In genomic region chr12:56631790-56632700, GRCh38 we compare ENCODE assay signal across 8 cellular contexts. TPM values are rescaled to one million over a fixed set of nuclear protein-coding genes. Genes with fewer than 3 reads are reported as not detected.
A peak's percentile ranks its signal among the peaks of the same experiment; 100 is the strongest.
DNase-seq lines count a peak whose midpoint lies in the region; ATAC-seq and TF ChIP-seq lines count a peak whose summit lies in the region.

No MANE protein-coding gene starts in this region.

- CTCF ChIA-PET in Panc1 (lab: Charles Lee), result interaction anchor here (0.8 kb wide), 1 partner anchor 53 kb away, joined by 3 read pairs; no protein-coding TSS in a partner anchor

- no peak overlapping the region for H3K27ac Mint-ChIP-seq in activated naive CD4-positive, alpha-beta T cell treated with anti-CD3 and anti-CD28 coated beads, Interleukin-2, amount 50 U/mL, for 24 hours
- peak overlapping the region; percentile 95 for H3K27ac Mint-ChIP-seq in glutamatergic neuron (ENCODE audit: unreplicated experiment)
- peak overlapping the region; percentile 84 for H3K27ac Mint-ChIP-seq in osteocyte (ENCODE audit: unreplicated experiment)

- DNase-seq in Panc1 (ENCODE audit: low read depth, low spot score), result no peak
- peak; percentile 67 for DNase-seq in glutamatergic neuron
- no peak for DNase-seq in osteocyte (ENCODE audit: extremely low spot score, unreplicated experiment)
- DNase-seq in GOT3 (lab: John Stamatoyannopoulos, UW), result no peak
- DNase-seq in SHP77 treated with DMSO at 0.1 percent for 48 hours (lab: John Stamatoyannopoulos, UW), result no peak

- H3K9me3 ChIP-seq in Panc1 (ENCODE audit: control insufficient read depth, insufficient read depth, low read depth, low read length), result no peaks in the 10 kb centered on the region

- peak overlapping the region; percentile 57 for H3K27ac ChIP-seq in Panc1 (ENCODE audit: low read length)

- in situ Hi-C loops in Panc1 (cut with HindIII; ENCODE audit: low pct_unique_long_range_greater_than_20kb, low sequenced_read_pairs), result no loop called here

- peak overlapping the region; percentile 66 for H3K4me3 Mint-ChIP-seq in activated naive CD4-positive, alpha-beta T cell treated with anti-CD3 and anti-CD28 coated beads, Interleukin-2, amount 50 U/mL, for 24 hours
- H3K4me3 Mint-ChIP-seq in glutamatergic neuron (ENCODE audit: unreplicated experiment) (peak overlapping the region; percentile 98), osteocyte (ENCODE audit: unreplicated experiment) (peak overlapping the region; percentile 53)

- BruUV-seq in Panc1 (replicated peaks; lab: Mats Ljungman, UMichigan), result no TSS peak

- peaks cover 42% of the 10 kb centered on the region for H3K4me1 ChIP-seq in Panc1 (ENCODE audit: control insufficient read depth, insufficient read depth, low read length)

- H3K4me3 ChIP-seq in GM08714 (ENCODE audit: low read length) (peak overlapping the region; percentile 46; the same call in 1 of the 2 replicates), Panc1 (ENCODE audit: low read depth in 2 of 2, low read length in 2 of 2) (peak overlapping the region; percentile 7 to 23; a peak in 3 of 4 replicates)

- intact Hi-C loops in Panc1 (cut with micrococcal nuclease; ENCODE audit: unreplicated experiment), result no loop called here

- peaks cover 6% of the 10 kb centered on the region; the same call in 1 of the 2 replicates for H3K36me3 ChIP-seq in Panc1 (ENCODE audit: control insufficient read depth, insufficient read depth, low read length)

- H3K9me3 Mint-ChIP-seq in activated naive CD4-positive, alpha-beta T cell treated with anti-CD3 and anti-CD28 coated beads, Interleukin-2, amount 50 U/mL, for 24 hours, result no peaks in the 10 kb centered on the region
- H3K9me3 Mint-ChIP-seq in glutamatergic neuron (ENCODE audit: unreplicated experiment) (peaks cover 13% of the 10 kb centered on the region), osteocyte (ENCODE audit: unreplicated experiment) (no peaks in the 10 kb centered on the region)

- peak; percentile 18 for ATAC-seq in HG02852 (IDR thresholded peaks at IDR 0.05; ENCODE audit: unreplicated experiment)
- no peak for ATAC-seq in Panc1

- no peaks in the 10 kb centered on the region for H3K36me3 Mint-ChIP-seq in activated naive CD4-positive, alpha-beta T cell treated with anti-CD3 and anti-CD28 coated beads, Interleukin-2, amount 50 U/mL, for 24 hours
- H3K36me3 Mint-ChIP-seq in glutamatergic neuron (ENCODE audit: unreplicated experiment) (no peaks in the 10 kb centered on the region), osteocyte (ENCODE audit: unreplicated experiment) (peaks cover 3% of the 10 kb centered on the region)

- H3K4me1 Mint-ChIP-seq in activated naive CD4-positive, alpha-beta T cell treated with anti-CD3 and anti-CD28 coated beads, Interleukin-2, amount 50 U/mL, for 24 hours, result peaks cover 82% of the 10 kb centered on the region
- H3K4me1 Mint-ChIP-seq in glutamatergic neuron (ENCODE audit: low read depth, unreplicated experiment), result peaks cover 30% of the 10 kb centered on the region
- peaks cover 59% of the 10 kb centered on the region for H3K4me1 Mint-ChIP-seq in osteocyte (ENCODE audit: unreplicated experiment)

- POLR2A ChIA-PET in Panc1 (lab: Charles Lee), result interaction anchor here (0.6 kb wide), 1 partner anchor 53 kb away, joined by 7 read pairs; no protein-coding TSS in a partner anchor

- TF ChIP-seq CTCF in Panc1 (IDR thresholded peaks at IDR 0.05), result no peak
- no peak for TF ChIP-seq CTCF in glutamatergic neuron (IDR thresholded peaks at IDR 0.05; ENCODE audit: partially characterized antibody, unreplicated experiment)
- TF ChIP-seq CTCF in osteocyte (IDR thresholded peaks at IDR 0.05), result no peak

- H3K27me3 Mint-ChIP-seq in activated naive CD4-positive, alpha-beta T cell treated with anti-CD3 and anti-CD28 coated beads, Interleukin-2, amount 50 U/mL, for 24 hours, result no peaks in the 10 kb centered on the region
- H3K27me3 Mint-ChIP-seq in glutamatergic neuron (ENCODE audit: unreplicated experiment), result peaks cover 25% of the 10 kb centered on the region
- no peaks in the 10 kb centered on the region for H3K27me3 Mint-ChIP-seq in osteocyte (ENCODE audit: unreplicated experiment)

- no peaks in the 10 kb centered on the region for H3K27me3 ChIP-seq in Panc1 (ENCODE audit: control insufficient read depth, insufficient read depth, low read length)

RNA-seq across cellular contexts. Expression of gene BAZ2A, which starts 1.9 kb away (rescaled TPM):
- total RNA-seq in Panc1 (2021; ENCODE audit: unreplicated experiment) (131 TPM), glutamatergic neuron (ENCODE audit: unreplicated experiment) (196 TPM), osteocyte (83.1 and 91.6 TPM in 2 replicates)
- polyA plus RNA-seq in Panc1 (2012; ENCODE audit: insufficient read length), result 77.0 TPM

RNA-seq across cellular contexts. Expression of gene ATP5F1B, which starts 13.7 kb away (rescaled TPM):
- total RNA-seq in Panc1 (2021; ENCODE audit: unreplicated experiment) (999 TPM), glutamatergic neuron (ENCODE audit: unreplicated experiment) (735 TPM), osteocyte (423 TPM in 2 replicates)
- 1,395 TPM for polyA plus RNA-seq in Panc1 (2012; ENCODE audit: insufficient read length)

RNA-seq across cellular contexts. Expression of gene PTGES3, which starts 56.0 kb away (rescaled TPM):
- total RNA-seq in Panc1 (2021; ENCODE audit: unreplicated experiment) (339 TPM), glutamatergic neuron (ENCODE audit: unreplicated experiment) (180 TPM), osteocyte (136 and 140 TPM in 2 replicates)
- 264 TPM for polyA plus RNA-seq in Panc1 (2012; ENCODE audit: insufficient read length)
